In genomic region chr6:7541175-7542064, GRCh38 we compare ENCODE assay signal across 9 cellular contexts. TPM values are rescaled to one million over a fixed set of nuclear protein-coding genes. Genes with fewer than 3 reads are reported as not detected.
A peak's percentile ranks its signal among the peaks of the same experiment; 100 is the strongest.
DNase-seq lines count a peak whose midpoint lies in the region; ATAC-seq and TF ChIP-seq lines count a peak whose summit lies in the region.
"Had no signal": no experiment of that assay in that cellular context is flagged by ENCODE, and none has a peak within 500 bp of the region (broad histone marks: within the 10 kb centered on the region; RNA-seq: fewer than 3 reads in every experiment).

Gene DSP, plus strand, starts transcription at chr6:7541671. Its CDS starts 245 bp downstream, at chr6:7541916.

- intact Hi-C loops in natural killer cell (cut with micrococcal nuclease) (no loop called here), uterus (cut with DNase I; ENCODE audit: low total_unique reads) (no loop called here)

- peak in 1 of 2 donors; percentile 51 for TF ChIP-seq POLR2A in uterus (IDR thresholded peaks at IDR 0.05)

- peak; percentile 67 for DNase-seq in EH (ENCODE audit: low read depth)
- peak; percentile 26 for DNase-seq in activated CD4-positive, alpha-beta memory T cell treated with anti-CD3 and anti-CD28 coated beads, Interleukin-2, amount 10 ng/mL, durations not matched to agents 7 days and 5 days
- DNase-seq in fibroblast of lung (ENCODE audit: low read depth in 2 of 2), result peak in 1 of 2 donors; percentile 32
- no peak for DNase-seq in natural killer cell
- DNase-seq in uterus, result no peak
- no peak for DNase-seq in cortex of kidney (lab: John Stamatoyannopoulos, UW)

- H3K4me1 ChIP-seq in KMS-11 (ENCODE audit: low read depth, poor library complexity, severe bottlenecking) (no peaks in the 10 kb centered on the region), fibroblast of lung (ENCODE audit: control insufficient read depth, extremely low read depth, insufficient read depth, low read length) (no peaks in the 10 kb centered on the region), uterus (peaks cover 0 to 22% of the 10 kb centered on the region in 2 donors)

- CTCF ChIA-PET in activated CD4-positive, alpha-beta memory T cell treated with anti-CD3 and anti-CD28 coated beads, Interleukin-2, amount 10 ng/mL, durations not matched to agents 7 days and 5 days (lab: Charles Lee), result no interaction called here

- H3K4me2 ChIP-seq in KMS-11 (peak within 1 kb of the TSS; percentile 94), fibroblast of lung (ENCODE audit: extremely low read depth, insufficient read depth, low read length) (peak within 1 kb of the TSS; percentile 72)

- H3K27ac Mint-ChIP-seq in activated CD4-positive, alpha-beta memory T cell treated with anti-CD3 and anti-CD28 coated beads, Interleukin-2, amount 10 ng/mL, durations not matched to agents 7 days and 5 days, result no peak within 1 kb of the TSS
- H3K27ac Mint-ChIP-seq in natural killer cell, result no peak within 1 kb of the TSS

- H3K27ac ChIP-seq in KMS-11 (no peak within 1 kb of the TSS), fibroblast of lung (ENCODE audit: insufficient read depth, low read length) (no peak within 1 kb of the TSS), uterus (peak within 1 kb of the TSS; percentile 18 to 57)

- H3K4me3 Mint-ChIP-seq in activated CD4-positive, alpha-beta memory T cell treated with anti-CD3 and anti-CD28 coated beads, Interleukin-2, amount 10 ng/mL, durations not matched to agents 7 days and 5 days, result peak within 1 kb of the TSS; percentile 71
- peak within 1 kb of the TSS; percentile 81 for H3K4me3 Mint-ChIP-seq in natural killer cell

- no peaks in the 10 kb centered on the region for H3K9me3 Mint-ChIP-seq in activated CD4-positive, alpha-beta memory T cell treated with anti-CD3 and anti-CD28 coated beads, Interleukin-2, amount 10 ng/mL, durations not matched to agents 7 days and 5 days
- no peaks in the 10 kb centered on the region for H3K9me3 Mint-ChIP-seq in natural killer cell

- H3K9ac ChIP-seq in KMS-11 (peak within 1 kb of the TSS; percentile 16; the same call in 1 of the 2 replicates), fibroblast of lung (ENCODE audit: insufficient read depth, low read length) (peak within 1 kb of the TSS; percentile 68)

- H3K79me2 ChIP-seq in KMS-11 (ENCODE audit: insufficient read depth, low read depth), result no peaks in the 10 kb centered on the region
- H3K79me2 ChIP-seq in fibroblast of lung (ENCODE audit: control insufficient read depth, insufficient read depth, low read length), result no peaks in the 10 kb centered on the region

- ATAC-seq in natural killer cell, result peak in 1 of 3 donors; percentile 48
- no peak for ATAC-seq in GM21447 (IDR thresholded peaks at IDR 0.05; ENCODE audit: unreplicated experiment)

- TF ChIP-seq CTCF in KMS-11 (conservative IDR thresholded peaks at IDR 0.05; ENCODE audit: low read depth, low read length) (no peak), fibroblast of lung (conservative IDR thresholded peaks at IDR 0.05 in 1 of 2, IDR thresholded peaks at IDR 0.05 in 1 of 2; ENCODE audit: low read depth in 1 of 2, low read length in 2 of 2) (no peak), natural killer cell (IDR thresholded peaks at IDR 0.05) (no peak), uterus (IDR thresholded peaks at IDR 0.05) (no peak)

- H3K36me3 Mint-ChIP-seq in activated CD4-positive, alpha-beta memory T cell treated with anti-CD3 and anti-CD28 coated beads, Interleukin-2, amount 10 ng/mL, durations not matched to agents 7 days and 5 days (ENCODE audit: low read depth), result no peaks in the 10 kb centered on the region
- no peaks in the 10 kb centered on the region for H3K36me3 Mint-ChIP-seq in natural killer cell

- H3K9me3 ChIP-seq in fibroblast of lung (ENCODE audit: control insufficient read depth, insufficient read depth, low read depth, low read length), result no peaks in the 10 kb centered on the region
- H3K9me3 ChIP-seq in uterus, result no peaks in the 10 kb centered on the region

- POLR2A ChIA-PET in activated CD4-positive, alpha-beta memory T cell treated with anti-CD3 and anti-CD28 coated beads, Interleukin-2, amount 10 ng/mL, durations not matched to agents 7 days and 5 days (lab: Charles Lee), result no interaction called here

- H4K20me1 ChIP-seq in KMS-11 (ENCODE audit: insufficient read depth) (no peaks in the 10 kb centered on the region), fibroblast of lung (ENCODE audit: control insufficient read depth, extremely low read depth, insufficient read depth, low read length) (no peaks in the 10 kb centered on the region)

- no peaks in the 10 kb centered on the region for H3K27me3 ChIP-seq in KMS-11 (ENCODE audit: insufficient read depth, low read depth)
- peaks cover 20% of the 10 kb centered on the region for H3K27me3 ChIP-seq in fibroblast of lung (ENCODE audit: control insufficient read depth, insufficient read depth, low read length)
- H3K27me3 ChIP-seq in uterus, result peaks cover 18 to 26% of the 10 kb centered on the region in 2 donors

- H3K4me3 ChIP-seq in KMS-11 (IDR thresholded peaks at IDR 0.05; ENCODE audit: insufficient read depth, low read depth, low read length) (no peak within 1 kb of the TSS), fibroblast of lung (replicated peaks in 1 of 4; ENCODE audit: control extremely low read depth in 1 of 4, insufficient read depth in 1 of 4, low read depth in 3 of 4, low read length in 4 of 4) (peak within 1 kb of the TSS; percentile 38 to 54 (median 44)), uterus (peak within 1 kb of the TSS; percentile 18 to 48)

- H3K36me3 ChIP-seq in KMS-11 (ENCODE audit: insufficient read depth) (no peaks in the 10 kb centered on the region), fibroblast of lung (ENCODE audit: control insufficient read depth, insufficient read depth, low read length) (no peaks in the 10 kb centered on the region), uterus (no peaks in the 10 kb centered on the region)

- H2AFZ ChIP-seq in KMS-11 (ENCODE audit: low read depth), result peak within 1 kb of the TSS; percentile 94
- H2AFZ ChIP-seq in fibroblast of lung (ENCODE audit: low read length), result peak within 1 kb of the TSS; percentile 55

- H3K4me1 Mint-ChIP-seq in activated CD4-positive, alpha-beta memory T cell treated with anti-CD3 and anti-CD28 coated beads, Interleukin-2, amount 10 ng/mL, durations not matched to agents 7 days and 5 days, result peaks cover 12% of the 10 kb centered on the region
- H3K4me1 Mint-ChIP-seq in natural killer cell, result peaks cover 0 to 11% of the 10 kb centered on the region in 2 donors

- peaks cover 77% of the 10 kb centered on the region for H3K27me3 Mint-ChIP-seq in activated CD4-positive, alpha-beta memory T cell treated with anti-CD3 and anti-CD28 coated beads, Interleukin-2, amount 10 ng/mL, durations not matched to agents 7 days and 5 days
- peaks cover 50 to 63% of the 10 kb centered on the region in 2 donors for H3K27me3 Mint-ChIP-seq in natural killer cell (ENCODE audit: low read depth in 2 of 2)

RNA-seq across cellular contexts. Expression of gene DSP, which starts in this region (rescaled TPM):
- under 1 TPM; 0.15 to 0.33 TPM for total RNA-seq in activated CD4-positive, alpha-beta memory T cell treated with anti-CD3 and anti-CD28 coated beads, Interleukin-2, amount 10 ng/mL, durations not matched to agents 7 days and 5 days
- total RNA-seq in fibroblast of lung, result under 0.01 TPM in 1 of 2 replicates, not detected in the other
- polyA plus RNA-seq in fibroblast of lung, result 0.02 and 3.8 TPM in 2 replicates
- polyA plus RNA-seq in fibroblast of lung (2012), result 0.06 and 6.0 TPM in 2 replicates
- 0.15 and 23.2 TPM in 2 replicates for polyA minus RNA-seq in fibroblast of lung (ENCODE audit: low replicate concordance)
- under 1 TPM in 2 of 3 donors, not detected in 1; 0.05 to 0.26 TPM for total RNA-seq in natural killer cell
- total RNA-seq in uterus, result 10 to 100 TPM in 2 of 4 donors, 1 to 10 TPM in 2; 3.8 to 28.3 (median 9.0) TPM
- total RNA-seq: T-helper 2 cell treated with Interferon-gamma antibody and Interleukin-4, amounts not matched to agents 100 ng/mL and 5 ng/mL, for 36 hours had no signal

Comparison
In these comparisons a context has a peak if more than half of its experiments do, and no peak if none do; other contexts are left out.
1. Peak in DNase-seq in activated CD4-positive, alpha-beta memory T cell treated with anti-CD3 and anti-CD28 coated beads, Interleukin-2, amount 10 ng/mL, durations not matched to agents 7 days and 5 days; RNA of the gene not detected or under 1 TPM.
2. H3K27ac ChIP-seq: peak in uterus (2 of 2); none in KMS-11 (single experiment) and fibroblast of lung (single experiment).